In the genomic region with DNA sequence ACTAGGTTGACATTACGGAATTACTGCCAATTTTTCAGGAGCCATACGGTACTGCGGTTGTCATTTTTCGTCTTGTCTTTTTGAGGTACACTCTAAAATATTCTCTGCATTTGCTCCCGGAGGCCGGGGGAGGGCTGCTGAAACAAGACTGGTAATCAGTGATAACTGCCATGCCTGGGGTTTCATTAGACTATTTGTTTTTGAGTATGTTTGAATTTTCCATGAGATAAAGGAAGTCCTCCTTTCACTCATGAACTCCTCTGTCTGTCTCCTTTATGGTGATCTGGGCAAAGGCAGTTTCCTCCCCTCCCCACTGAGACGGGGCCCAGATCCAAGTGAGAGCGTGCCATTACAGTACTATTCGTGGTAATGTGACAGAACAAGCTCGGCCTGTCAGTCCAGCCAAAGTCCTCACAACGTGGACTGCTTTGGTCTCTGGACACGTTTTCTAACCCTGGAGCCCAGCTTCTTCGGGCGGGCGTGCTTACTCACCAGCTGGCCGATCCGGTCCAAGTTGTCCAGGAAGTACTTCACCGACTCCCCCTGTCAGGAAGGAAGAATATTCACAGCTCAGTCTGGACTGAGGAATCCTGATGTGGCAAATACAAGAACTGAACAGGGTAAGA, we compare ENCODE assay signal across 9 cellular contexts. TPM values are rescaled to one million over a fixed set of nuclear protein-coding genes. Genes with fewer than 3 reads are reported as not detected.
DNase-seq lines count a peak whose midpoint lies in the region; ATAC-seq and TF ChIP-seq lines count a peak whose summit lies in the region.
"Had no signal": no experiment of that assay in that cellular context is flagged by ENCODE, and none has a peak within 500 bp of the region (broad histone marks: within the 10 kb centered on the region; RNA-seq: fewer than 3 reads in every experiment).

No MANE protein-coding gene starts in this region.

- no peak for ATAC-seq in GM21423 (IDR thresholded peaks at IDR 0.05; ENCODE audit: unreplicated experiment)
- ATAC-seq in T-helper 17 cell, result no peak

- no peaks in the 10 kb centered on the region for H3K27me3 Mint-ChIP-seq in IgD-negative memory B cell
- no peaks in the 10 kb centered on the region for H3K27me3 Mint-ChIP-seq in dendritic cell treated with granulocyte-macrophage colony-stimulating factor and Interleukin-4, amounts not matched to agents 40 ng/mL and 50 ng/mL, for 4 days
- H3K27me3 Mint-ChIP-seq in mesothelial cell of epicardium (ENCODE audit: low read depth), result no peaks in the 10 kb centered on the region
- H3K27me3 Mint-ChIP-seq in T-helper 17 cell, result no peaks in the 10 kb centered on the region

- H3K27ac Mint-ChIP-seq in IgD-negative memory B cell (peak overlapping the region in 2 of 3 donors; percentile 63 to 69), mesothelial cell of epicardium (peak overlapping the region; percentile 55), T-helper 17 cell (no peak overlapping the region)
- H3K27ac Mint-ChIP-seq in dendritic cell treated with granulocyte-macrophage colony-stimulating factor and Interleukin-4, amounts not matched to agents 40 ng/mL and 50 ng/mL, for 4 days, result peak overlapping the region; percentile 88

- no peak overlapping the region for H3K4me3 Mint-ChIP-seq in IgD-negative memory B cell
- H3K4me3 Mint-ChIP-seq in dendritic cell treated with granulocyte-macrophage colony-stimulating factor and Interleukin-4, amounts not matched to agents 40 ng/mL and 50 ng/mL, for 4 days, result no peak overlapping the region
- H3K4me3 Mint-ChIP-seq in mesothelial cell of epicardium, result no peak overlapping the region
- H3K4me3 Mint-ChIP-seq in T-helper 17 cell, result no peak overlapping the region

- intact Hi-C loops in dendritic cell treated with granulocyte-macrophage colony-stimulating factor and Interleukin-4, amounts not matched to agents 40 ng/mL and 50 ng/mL, for 4 days (cut with micrococcal nuclease), result no loop called here

- TF ChIP-seq CTCF in 22Rv1 (IDR thresholded peaks at IDR 0.05) (0 out of 2 replicates have a peak, but pooled peaks have one; percentile 6), mesothelial cell of epicardium (IDR thresholded peaks at IDR 0.05; ENCODE audit: unreplicated experiment) (peak; percentile 21)

- H3K36me3 Mint-ChIP-seq in IgD-negative memory B cell (peaks cover 8% of the 10 kb centered on the region), mesothelial cell of epicardium (peaks cover 39% of the 10 kb centered on the region), T-helper 17 cell (ENCODE audit: low read depth) (peaks cover 2% of the 10 kb centered on the region)
- H3K36me3 Mint-ChIP-seq in dendritic cell treated with granulocyte-macrophage colony-stimulating factor and Interleukin-4, amounts not matched to agents 40 ng/mL and 50 ng/mL, for 4 days (ENCODE audit: low read depth), result peaks cover 48% of the 10 kb centered on the region

- DNase-seq in mesothelial cell of epicardium (ENCODE audit: low spot score in 2 of 2, unreplicated experiment in 2 of 2), result no peak
- no peak for DNase-seq in AML-193 (lab: John Stamatoyannopoulos, UW)
- DNase-seq in hippocampal formation (lab: John Stamatoyannopoulos, UW), result no peak
- DNase-seq in T-helper 17 cell, result no peak
- DNase-seq: SK-N-SH had no signal

- peaks cover 6 to 18% (median 16%) of the 10 kb centered on the region in 3 donors for H3K4me1 Mint-ChIP-seq in IgD-negative memory B cell
- H3K4me1 Mint-ChIP-seq in dendritic cell treated with granulocyte-macrophage colony-stimulating factor and Interleukin-4, amounts not matched to agents 40 ng/mL and 50 ng/mL, for 4 days (ENCODE audit: low read depth), result peaks cover 86% of the 10 kb centered on the region
- H3K4me1 Mint-ChIP-seq in mesothelial cell of epicardium, result peaks cover 51% of the 10 kb centered on the region
- peaks cover 13% of the 10 kb centered on the region for H3K4me1 Mint-ChIP-seq in T-helper 17 cell

- H3K9me3 ChIP-seq in T-helper 17 cell (ENCODE audit: control insufficient read depth, low read length, poor library complexity, severe bottlenecking), result no peaks in the 10 kb centered on the region
- H3K9me3 ChIP-seq: SK-N-SH had no signal

- peak overlapping the region; percentile 40 for H3K27ac ChIP-seq in 22Rv1

- H3K9me3 Mint-ChIP-seq in IgD-negative memory B cell (no peaks in the 10 kb centered on the region), mesothelial cell of epicardium (peaks cover 7% of the 10 kb centered on the region)
- H3K9me3 Mint-ChIP-seq in dendritic cell treated with granulocyte-macrophage colony-stimulating factor and Interleukin-4, amounts not matched to agents 40 ng/mL and 50 ng/mL, for 4 days, result peaks cover 7% of the 10 kb centered on the region

RNA-seq across cellular contexts. Expression of a gene that starts 45.1 kb away (rescaled TPM):
- polyA plus RNA-seq in IgD-negative memory B cell, result 1.9 TPM
- 0.05 to 0.49 TPM (median 0.13 TPM) in 3 replicates for total RNA-seq in mesothelial cell of epicardium
- under 1 TPM; 0.32 to 0.76 TPM for total RNA-seq in T-helper 17 cell
